ENCODE assay signal across 19 cellular contexts in the genomic region with DNA sequence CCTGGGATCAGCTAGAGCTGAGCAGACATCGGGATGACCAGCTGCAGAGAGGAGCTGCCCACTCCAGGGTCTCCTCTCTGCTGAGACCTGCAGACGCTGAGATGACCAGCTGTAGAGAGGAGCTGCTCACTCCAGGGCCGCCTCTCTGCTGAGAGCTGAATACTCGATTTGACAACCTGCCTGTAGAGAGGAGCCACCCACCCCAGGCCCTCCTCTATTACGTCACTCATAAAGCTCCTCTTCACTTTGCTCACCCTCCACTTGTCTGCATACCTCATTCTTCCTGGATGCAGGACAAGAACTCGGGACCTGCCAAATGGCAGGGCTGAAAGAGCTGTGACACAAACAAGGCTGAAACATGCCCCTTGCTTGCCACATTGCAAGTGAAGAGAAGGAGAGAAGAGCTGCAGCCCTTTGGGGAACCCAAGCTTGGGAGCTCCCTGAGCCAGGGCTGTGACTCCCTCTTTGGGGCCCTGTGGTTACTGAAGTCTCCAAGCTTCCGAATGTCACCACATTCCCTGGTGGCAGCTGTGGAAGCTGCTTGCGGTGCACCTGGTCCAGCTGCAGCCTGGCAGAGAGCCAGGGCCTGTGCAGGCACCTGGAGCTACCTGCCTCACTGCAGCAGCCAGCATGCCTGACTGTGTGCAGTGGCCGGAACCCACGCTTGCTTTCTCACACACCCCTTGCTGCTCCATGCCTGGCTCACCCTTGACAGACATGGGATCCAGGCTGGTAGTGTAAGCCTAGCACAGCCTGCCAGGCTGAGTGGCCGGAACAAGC. TPM values are rescaled to one million over a fixed set of nuclear protein-coding genes. Genes with fewer than 3 reads are reported as not detected.
DNase-seq lines count a peak whose midpoint lies in the region; ATAC-seq lines count a peak whose summit lies in the region.
"Had no signal": no experiment of that assay in that cellular context is flagged by ENCODE, and none has a peak within 500 bp of the region (broad histone marks: within the 10 kb centered on the region; RNA-seq: fewer than 3 reads in every experiment).

No MANE protein-coding gene starts in this region.

- no peak overlapping the region for H3K4me3 Mint-ChIP-seq in activated CD8-positive, alpha-beta memory T cell treated with anti-CD3 and anti-CD28 coated beads, Interleukin-2, amount 10 ng/mL, durations not matched to agents 7 days and 5 days
- H3K4me3 Mint-ChIP-seq: activated naive CD8-positive, alpha-beta T cell treated with anti-CD3 and anti-CD28 coated beads for 36 hours; activated T-cell treated with anti-CD3 and anti-CD28 coated beads, Interleukin-2, amount 50 U/mL, for 4 hours; immature natural killer cell had no signal

- H3K4me1 Mint-ChIP-seq in activated CD8-positive, alpha-beta memory T cell treated with anti-CD3 and anti-CD28 coated beads, Interleukin-2, amount 10 ng/mL, durations not matched to agents 7 days and 5 days: no peaks in the 10 kb centered on the region
- H3K4me1 Mint-ChIP-seq: activated naive CD8-positive, alpha-beta T cell treated with anti-CD3 and anti-CD28 coated beads for 36 hours; immature natural killer cell had no signal

- no peaks in the 10 kb centered on the region for H3K36me3 Mint-ChIP-seq in activated CD8-positive, alpha-beta memory T cell treated with anti-CD3 and anti-CD28 coated beads, Interleukin-2, amount 10 ng/mL, durations not matched to agents 7 days and 5 days
- H3K36me3 Mint-ChIP-seq: immature natural killer cell had no signal

- DNase-seq in COLO668 (lab: John Stamatoyannopoulos, UW; ENCODE audit: unreplicated experiment) (peak; percentile 98), NCI-H2029 (lab: John Stamatoyannopoulos, UW) (peak; percentile 94), SHP77 (lab: John Stamatoyannopoulos, UW) (peak; percentile 53 to 59), islet precursor cell (peak; percentile 51), SKM-1 treated with dmso at 0.1 percent for 144 hours (lab: John Stamatoyannopoulos, UW; ENCODE audit: unreplicated experiment) (no peak)
- no peak for DNase-seq in activated CD8-positive, alpha-beta memory T cell treated with anti-CD3 and anti-CD28 coated beads, Interleukin-2, amount 10 ng/mL, durations not matched to agents 7 days and 5 days
- DNase-seq: activated CD4-positive, alpha-beta T cell treated with anti-CD3 and anti-CD28 coated beads for 4 hours; activated naive CD8-positive, alpha-beta T cell treated with anti-CD3 and anti-CD28 coated beads for 36 hours; activated T-cell treated with anti-CD3 and anti-CD28 coated beads, Interleukin-2, amount 50 U/mL, for 4 hours; effector memory CD4-positive, alpha-beta T cell; foreskin fibroblast; immature natural killer cell; mucosa of descending colon; ovary; stomach; T-helper 9 cell had no signal

- H3K27ac Mint-ChIP-seq in activated CD8-positive, alpha-beta memory T cell treated with anti-CD3 and anti-CD28 coated beads, Interleukin-2, amount 10 ng/mL, durations not matched to agents 7 days and 5 days: no peak overlapping the region
- H3K27ac Mint-ChIP-seq: activated naive CD8-positive, alpha-beta T cell treated with anti-CD3 and anti-CD28 coated beads for 36 hours; immature natural killer cell had no signal

- no peaks in the 10 kb centered on the region for H3K9me3 Mint-ChIP-seq in activated CD8-positive, alpha-beta memory T cell treated with anti-CD3 and anti-CD28 coated beads, Interleukin-2, amount 10 ng/mL, durations not matched to agents 7 days and 5 days (ENCODE audit: low read depth)
- H3K9me3 Mint-ChIP-seq: activated naive CD8-positive, alpha-beta T cell treated with anti-CD3 and anti-CD28 coated beads for 36 hours; activated T-cell treated with anti-CD3 and anti-CD28 coated beads, Interleukin-2, amount 50 U/mL, for 4 hours; immature natural killer cell had no signal

- CTCF ChIA-PET in activated CD8-positive, alpha-beta memory T cell treated with anti-CD3 and anti-CD28 coated beads, Interleukin-2, amount 10 ng/mL, durations not matched to agents 7 days and 5 days (lab: Charles Lee): interaction anchor here (1.5 kb wide), 1 partner anchor 12 kb away, joined by 7 read pairs; no protein-coding TSS in a partner anchor

- no peaks in the 10 kb centered on the region for H3K27me3 Mint-ChIP-seq in activated CD8-positive, alpha-beta memory T cell treated with anti-CD3 and anti-CD28 coated beads, Interleukin-2, amount 10 ng/mL, durations not matched to agents 7 days and 5 days
- H3K27me3 Mint-ChIP-seq: activated naive CD8-positive, alpha-beta T cell treated with anti-CD3 and anti-CD28 coated beads for 36 hours had no signal

- ATAC-seq in GM18867 (IDR thresholded peaks at IDR 0.05; ENCODE audit: unreplicated experiment) (no peak), HG03045 (IDR thresholded peaks at IDR 0.05; ENCODE audit: unreplicated experiment) (no peak)
- no peak for ATAC-seq in activated CD8-positive, alpha-beta memory T cell treated with anti-CD3 and anti-CD28 coated beads, Interleukin-2, amount 10 ng/mL, durations not matched to agents 7 days and 5 days
- ATAC-seq: activated T-cell treated with anti-CD3 and anti-CD28 coated beads, Interleukin-2, amount 50 U/mL, for 4 hours; HCT116; mucosa of descending colon had no signal

RNA-seq across cellular contexts. Expression of gene CC2D1B, which starts 59.6 kb away (rescaled TPM):
- total RNA-seq in activated CD8-positive, alpha-beta memory T cell treated with anti-CD3 and anti-CD28 coated beads, Interleukin-2, amount 10 ng/mL, durations not matched to agents 7 days and 5 days: 10 to 100 TPM; 49.9 to 53.3 TPM

Comparison
In these comparisons a context has a peak if more than half of its experiments do, and no peak if none do; other contexts are left out.
1. DNase-seq: peak in COLO668 (single experiment), NCI-H2029 (single experiment), SHP77 (2 of 2) and islet precursor cell (single experiment); none in SKM-1 treated with dmso at 0.1 percent for 144 hours (single experiment) and activated CD8-positive, alpha-beta memory T cell treated with anti-CD3 and anti-CD28 coated beads, Interleukin-2, amount 10 ng/mL, durations not matched to agents 7 days and 5 days (single experiment).